8 cellular contexts compared by ENCODE assay signal in genomic region chr1:94095112-94095637, GRCh38. TPM values are rescaled to one million over a fixed set of nuclear protein-coding genes. Genes with fewer than 3 reads are reported as not detected.
DNase-seq lines count a peak whose midpoint lies in the region; ATAC-seq lines count a peak whose summit lies in the region.

No MANE protein-coding gene starts in this region.

- ATAC-seq in left lobe of liver (peak; percentile 31), GM18868 (IDR thresholded peaks at IDR 0.05; ENCODE audit: unreplicated experiment) (no peak), GM19035 (IDR thresholded peaks at IDR 0.05; ENCODE audit: unreplicated experiment) (no peak)

- peak overlapping the region; percentile 74 for H3K27ac ChIP-seq in cingulate gyrus (ENCODE audit: low read depth, low read length)
- H3K27ac ChIP-seq in skin epidermis = peak overlapping the region in 20 of 21 experiments; percentile 37 to 88 (median 76)

- DNase-seq in HCEC 1CT (peak; percentile 29), left lobe of liver (ENCODE audit: low spot score) (no peak), NK-92 (lab: John Stamatoyannopoulos, UW; ENCODE audit: unreplicated experiment) (no peak)
- DNase-seq in stimulated activated CD4-positive, alpha-beta T cell treated with anti-CD3 and anti-CD28 coated beads, Interleukin-2, amount 100 ng/mL, for 24 hours = no peak

- H3K4me3 ChIP-seq in skin epidermis = no peak overlapping the region

RNA-seq across cellular contexts. Expression of gene ABCA4, which starts 25.8 kb away (rescaled TPM):
- total RNA-seq in left lobe of liver = 0.83 TPM
